In the genomic region with DNA sequence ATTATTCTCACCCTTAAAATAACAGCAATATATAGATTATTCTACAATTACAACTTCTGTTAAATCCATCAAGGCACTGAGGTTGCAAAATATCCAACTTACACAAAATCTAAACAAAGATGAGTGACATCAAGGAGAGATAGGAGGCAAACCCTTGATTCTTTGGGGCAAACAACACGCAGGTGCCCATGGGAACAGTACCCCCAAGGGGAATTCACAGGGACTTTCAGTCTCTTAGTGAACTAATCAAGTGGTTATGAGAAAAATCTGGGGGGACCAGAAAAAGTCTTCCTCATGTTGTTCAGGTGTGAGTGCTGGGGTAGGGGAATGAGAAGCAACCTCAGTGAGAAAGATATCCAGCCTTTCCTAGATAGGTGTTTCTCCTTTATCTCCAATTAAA, we compare ENCODE assay signal across 29 cellular contexts.
"Had no signal": no experiment of that assay in that cellular context is flagged by ENCODE, and none has a peak within 500 bp of the region (broad histone marks: within the 10 kb centered on the region; RNA-seq: fewer than 3 reads in every experiment).

No MANE protein-coding gene starts in this region.

- H3K27me3 ChIP-seq: neutrophil, pancreas, right atrium auricular region, right lobe of liver, sigmoid colon, suprapubic skin, testis, tibial artery, transverse colon, upper lobe of right lung, uterus had no signal

- H3K4me1 ChIP-seq: prostate gland, right atrium auricular region, sigmoid colon, suprapubic skin, testis, tibial artery, transverse colon, upper lobe of right lung, uterus had no signal

- H3K9me3 Mint-ChIP-seq: nephron progenitor cell, type B pancreatic cell had no signal

- H3K4me1 Mint-ChIP-seq: naive thymus-derived CD8-positive, alpha-beta T cell; neural crest cell; stimulated activated memory B cell treated with anti-CD40 and anti-IgM and Interleukin-4, amounts not matched to agents 10 μg/mL and 1 μg/mL and 100 μg/mL, for 72 hours; stimulated activated naive CD8-positive, alpha-beta T cell treated with anti-CD3 and anti-CD28 coated beads, Interleukin-15, amount 100 ng/mL, for 72 hours had no signal

- ATAC-seq: naive thymus-derived CD8-positive, alpha-beta T cell; natural killer cell treated with Interleukin-12 subunit alpha and Interleukin-12 subunit beta and Interleukin-15 and Interleukin-18, amount 100 ng/mL, for 72 hours; pancreas; right lobe of liver; stimulated activated memory B cell treated with anti-CD40 and anti-IgM and Interleukin-4, amounts not matched to agents 10 μg/mL and 1 μg/mL and 100 μg/mL, for 72 hours; stimulated activated naive CD8-positive, alpha-beta T cell treated with anti-CD3 and anti-CD28 coated beads, Interleukin-15, amount 100 ng/mL, for 72 hours; stimulated activated naive CD8-positive, alpha-beta T cell treated with anti-CD3 and anti-CD28 coated beads, Interleukin-15, Interleukin-2, amounts not matched to agents 100 U/mL and 50 U/mL, for 24 hours; upper lobe of right lung had no signal

- H3K4me3 ChIP-seq: pancreas, prostate gland, right atrium auricular region, right lobe of liver, sigmoid colon, suprapubic skin, testis, tibial artery, transverse colon, upper lobe of right lung, uterus had no signal

- H3K27ac ChIP-seq: neutrophil, pancreas, prostate gland, right atrium auricular region, right lobe of liver, sigmoid colon, suprapubic skin, testis, tibial artery, transverse colon, upper lobe of right lung, uterus had no signal

- FAIRE-seq: pancreas, small intestine had no signal

- H3K4me3 Mint-ChIP-seq: naive thymus-derived CD8-positive, alpha-beta T cell; natural killer cell treated with Interleukin-12 subunit alpha and Interleukin-12 subunit beta and Interleukin-15 and Interleukin-18, amount 100 ng/mL, for 72 hours; nephron progenitor cell; neural crest cell; stimulated activated memory B cell treated with anti-CD40 and anti-IgM and Interleukin-4, amounts not matched to agents 10 μg/mL and 1 μg/mL and 100 μg/mL, for 72 hours; stimulated activated naive CD8-positive, alpha-beta T cell treated with anti-CD3 and anti-CD28 coated beads, Interleukin-15, amount 100 ng/mL, for 72 hours; type B pancreatic cell had no signal

- DNase-seq: naive thymus-derived CD8-positive, alpha-beta T cell; nephron progenitor cell; nucleus accumbens; pancreas; retina; right lobe of liver; sigmoid colon; small intestine; stimulated activated CD4-positive, alpha-beta T cell treated with anti-CD3 and anti-CD28 coated beads, Interleukin-15, amount 100 ng/mL, for 24 hours; stimulated activated CD4-positive, alpha-beta T cell treated with anti-CD3 and anti-CD28 coated beads, Interleukin-2, amount 100 ng/mL, for 24 hours; stimulated activated CD4-positive, alpha-beta T cell treated with anti-CD3 and anti-CD28 coated beads, Interleukin-2, amount 100 ng/mL, for 48 hours; stimulated activated CD4-positive, alpha-beta T cell treated with anti-CD3 and anti-CD28 coated beads, Interleukin-4, amount 100 ng/mL, for 24 hours; stimulated activated naive CD4-positive, alpha-beta T cell; stimulated activated naive CD8-positive, alpha-beta T cell treated with anti-CD3 and anti-CD28 coated beads, Interleukin-15, amount 100 ng/mL, for 72 hours; stimulated activated naive CD8-positive, alpha-beta T cell treated with anti-CD3 and anti-CD28 coated beads, Interleukin-15, Interleukin-2, amounts not matched to agents 100 U/mL and 50 U/mL, for 24 hours; substantia nigra; testis; tibial artery; transverse colon; upper lobe of right lung; uterus had no signal

- H3K27ac Mint-ChIP-seq: naive thymus-derived CD8-positive, alpha-beta T cell; natural killer cell treated with Interleukin-12 subunit alpha and Interleukin-12 subunit beta and Interleukin-15 and Interleukin-18, amount 100 ng/mL, for 72 hours; nephron progenitor cell; stimulated activated memory B cell treated with anti-CD40 and anti-IgM and Interleukin-4, amounts not matched to agents 10 μg/mL and 1 μg/mL and 100 μg/mL, for 72 hours; stimulated activated naive CD8-positive, alpha-beta T cell treated with anti-CD3 and anti-CD28 coated beads, Interleukin-15, amount 100 ng/mL, for 72 hours; type B pancreatic cell had no signal

- H3K36me3 Mint-ChIP-seq: natural killer cell treated with Interleukin-12 subunit alpha and Interleukin-12 subunit beta and Interleukin-15 and Interleukin-18, amount 100 ng/mL, for 72 hours; stimulated activated memory B cell treated with anti-CD40 and anti-IgM and Interleukin-4, amounts not matched to agents 10 μg/mL and 1 μg/mL and 100 μg/mL, for 72 hours; type B pancreatic cell had no signal

- H3K9me3 ChIP-seq: neutrophil, pancreas, prostate gland, right atrium auricular region, right lobe of liver, sigmoid colon, suprapubic skin, testis, tibial artery, transverse colon, upper lobe of right lung, uterus had no signal

- H3K36me3 ChIP-seq: neutrophil, pancreas, prostate gland, right atrium auricular region, right lobe of liver, sigmoid colon, suprapubic skin, tibial artery, transverse colon, upper lobe of right lung, uterus had no signal
